8 cellular contexts compared by ENCODE assay signal in genomic region chr18:58225101-58225500, GRCh38.
DNase-seq lines count a peak whose midpoint lies in the region; ATAC-seq and TF ChIP-seq lines count a peak whose summit lies in the region.

No MANE protein-coding gene starts in this region.

- peak overlapping the region; percentile 14 for H3K4me3 ChIP-seq in lower lobe of right lung
- no peak overlapping the region for H3K4me3 ChIP-seq in CD8-positive, alpha-beta T cell (ENCODE audit: low read depth, low read length)

- intact Hi-C loops in lower lobe of right lung (cut with DNase I): no loop called here
- intact Hi-C loops in CD8-positive, alpha-beta T cell (cut with DNase I, micrococcal nuclease): no loop called here

- peak overlapping the region; percentile 83 for H3K27ac ChIP-seq in lower lobe of right lung
- no peak overlapping the region for H3K27ac ChIP-seq in CD8-positive, alpha-beta T cell (ENCODE audit: low read depth, low read length)

- CTCF ChIA-PET in CD8-positive, alpha-beta T cell (lab: Charles Lee): no interaction called here

- no peaks in the 10 kb centered on the region for H3K9me3 Mint-ChIP-seq in CD8-positive, alpha-beta T cell

- POLR2A ChIA-PET in CD8-positive, alpha-beta T cell (lab: Charles Lee): no interaction called here

- peak; percentile 56 for DNase-seq in GM10266 (ENCODE audit: extremely low spot score)
- no peak for DNase-seq in lower lobe of right lung
- DNase-seq in HuH-7 (ENCODE audit: low spot score): no peak
- no peak for DNase-seq in CD8-positive, alpha-beta T cell
- no peak for DNase-seq in NCI-H1092 (lab: John Stamatoyannopoulos, UW)

- H3K9me3 ChIP-seq in lower lobe of right lung: no peaks in the 10 kb centered on the region
- no peaks in the 10 kb centered on the region for H3K9me3 ChIP-seq in CD8-positive, alpha-beta T cell (ENCODE audit: low read length)

- ATAC-seq in GM21423 (IDR thresholded peaks at IDR 0.05; ENCODE audit: unreplicated experiment) (peak; percentile 91), HG03521 (IDR thresholded peaks at IDR 0.05; ENCODE audit: unreplicated experiment) (peak; percentile 77), lower lobe of right lung (no peak), GM19328 (IDR thresholded peaks at IDR 0.05; ENCODE audit: unreplicated experiment) (no peak)
- ATAC-seq in CD8-positive, alpha-beta T cell: no peak

- H3K36me3 ChIP-seq in lower lobe of right lung: no peaks in the 10 kb centered on the region
- no peaks in the 10 kb centered on the region for H3K36me3 ChIP-seq in CD8-positive, alpha-beta T cell (ENCODE audit: insufficient read depth, low read length)

- no peaks in the 10 kb centered on the region for H3K4me1 Mint-ChIP-seq in CD8-positive, alpha-beta T cell (ENCODE audit: low read depth)

- no peak overlapping the region for H3K4me3 Mint-ChIP-seq in CD8-positive, alpha-beta T cell

- TF ChIP-seq CTCF in GM10266 (IDR thresholded peaks at IDR 0.05; ENCODE audit: control insufficient read depth, insufficient read depth, low read depth, missing control alignments) (no peak), lower lobe of right lung (IDR thresholded peaks at IDR 0.05) (no peak)
- no peak for TF ChIP-seq CTCF in CD8-positive, alpha-beta T cell (IDR thresholded peaks at IDR 0.05)

- no peak overlapping the region for H3K27ac Mint-ChIP-seq in CD8-positive, alpha-beta T cell

- no peaks in the 10 kb centered on the region for H3K27me3 Mint-ChIP-seq in CD8-positive, alpha-beta T cell (ENCODE audit: low read depth)

- H3K36me3 Mint-ChIP-seq in CD8-positive, alpha-beta T cell: no peaks in the 10 kb centered on the region

- no peaks in the 10 kb centered on the region for H3K27me3 ChIP-seq in lower lobe of right lung (ENCODE audit: low read depth)
- H3K27me3 ChIP-seq in CD8-positive, alpha-beta T cell (ENCODE audit: insufficient read depth, low read length): no peaks in the 10 kb centered on the region

- H3K4me1 ChIP-seq in lower lobe of right lung: peaks cover 51% of the 10 kb centered on the region
- no peaks in the 10 kb centered on the region for H3K4me1 ChIP-seq in CD8-positive, alpha-beta T cell (ENCODE audit: insufficient read depth, low read length)

Comparison
In these comparisons a context has a peak if more than half of its experiments do, and no peak if none do; other contexts are left out.
1. ATAC-seq: peak in GM21423 (single experiment) and HG03521 (single experiment); none in lower lobe of right lung (0 of 2), CD8-positive, alpha-beta T cell (single experiment) and GM19328 (single experiment).